Comparison of ENCODE assay signal across 1 cellular context in the genomic region with DNA sequence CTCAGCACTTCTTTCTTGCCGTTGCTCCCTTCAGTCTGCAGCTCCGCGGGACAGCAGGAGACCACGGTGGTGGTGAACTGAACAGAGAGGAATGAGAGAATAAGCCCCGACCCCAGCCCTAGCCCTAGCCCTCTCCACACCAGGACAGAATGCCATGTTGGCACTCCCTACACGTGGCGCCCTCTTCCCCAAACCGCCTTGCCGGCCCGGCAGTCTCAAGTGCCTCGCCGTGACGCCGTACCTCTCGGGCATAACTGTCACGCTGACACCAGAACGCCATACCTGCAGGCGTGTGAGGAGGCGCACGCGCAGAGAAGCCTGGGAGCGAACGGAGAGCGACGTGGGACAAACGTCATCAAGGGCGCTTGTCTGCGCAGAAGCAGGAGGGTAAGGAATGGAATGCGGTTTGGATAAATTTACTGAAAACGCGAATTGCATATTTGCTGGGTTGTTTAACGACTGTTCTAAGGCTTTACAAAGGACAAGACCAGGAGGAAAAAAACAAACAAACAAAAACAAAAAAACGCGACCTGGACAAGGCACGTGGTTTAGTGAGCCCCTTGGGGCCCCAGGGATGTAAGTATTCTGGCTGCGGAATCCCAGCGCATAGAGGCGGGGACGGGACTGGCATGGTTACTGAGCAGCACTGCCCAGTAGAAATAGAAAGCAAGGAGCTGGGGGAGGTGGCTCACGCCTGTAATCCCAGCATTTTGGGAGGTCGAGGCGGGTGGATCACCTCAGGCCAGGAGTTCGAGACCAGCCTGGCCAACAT.
TF ChIP-seq lines count a peak whose summit lies in the region.

Gene AARSD1 (minus strand): TSS at position 294 of the 772 bp plus-strand sequence. CDS start 14 bp downstream, at position 280.

TF ChIP-seq in HepG2, 621 proteins besides CTCF, POLR2A, EP300 and RAD21 (continued from another document and continues in another):
- no peak for TF ChIP-seq ZBTB40 (IDR thresholded peaks at IDR 0.05)
- TF ChIP-seq ZBTB40 (CRISPR knock-in tag; IDR thresholded peaks at IDR 0.05), result peak; percentile 79; the same call in 1 of the 2 replicates
- TF ChIP-seq LBX2 (CRISPR knock-in tag; IDR thresholded peaks at IDR 0.05; ENCODE audit: borderline replicate concordance), result 0 out of 2 replicates have a peak, but pooled peaks have one; percentile 44
- TF ChIP-seq ZIK1 (CRISPR knock-in tag; IDR thresholded peaks at IDR 0.05; ENCODE audit: borderline replicate concordance, low read depth), result peak; percentile 56; the same call in 1 of the 2 replicates
- TF ChIP-seq YEATS2 (CRISPR knock-in tag; IDR thresholded peaks at IDR 0.05; ENCODE audit: borderline replicate concordance), result peak; percentile 44; the same call in 1 of the 2 replicates
- TF ChIP-seq, protein P1, sequence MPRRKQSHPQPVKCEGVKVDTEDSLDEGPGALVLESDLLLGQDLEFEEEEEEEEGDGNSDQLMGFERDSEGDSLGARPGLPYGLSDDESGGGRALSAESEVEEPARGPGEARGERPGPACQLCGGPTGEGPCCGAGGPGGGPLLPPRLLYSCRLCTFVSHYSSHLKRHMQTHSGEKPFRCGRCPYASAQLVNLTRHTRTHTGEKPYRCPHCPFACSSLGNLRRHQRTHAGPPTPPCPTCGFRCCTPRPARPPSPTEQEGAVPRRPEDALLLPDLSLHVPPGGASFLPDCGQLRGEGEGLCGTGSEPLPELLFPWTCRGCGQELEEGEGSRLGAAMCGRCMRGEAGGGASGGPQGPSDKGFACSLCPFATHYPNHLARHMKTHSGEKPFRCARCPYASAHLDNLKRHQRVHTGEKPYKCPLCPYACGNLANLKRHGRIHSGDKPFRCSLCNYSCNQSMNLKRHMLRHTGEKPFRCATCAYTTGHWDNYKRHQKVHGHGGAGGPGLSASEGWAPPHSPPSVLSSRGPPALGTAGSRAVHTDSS (CRISPR knock-in tag; conservative IDR thresholded peaks at IDR 0.05), result no peak
- TF ChIP-seq ZZZ3 (CRISPR knock-in tag; IDR thresholded peaks at IDR 0.05; ENCODE audit: borderline replicate concordance), result peak; percentile 60; the same call in 1 of the 2 replicates
- 0 out of 2 replicates have a peak, but pooled peaks have one; percentile 53 for TF ChIP-seq SIN3B (IDR thresholded peaks at IDR 0.05; ENCODE audit: low read length)
- 0 out of 2 replicates have a peak, but pooled peaks have one; percentile 11 for TF ChIP-seq MED1 (CRISPR knock-in tag; IDR thresholded peaks at IDR 0.05)
- no peak for TF ChIP-seq MBD4 (IDR thresholded peaks at IDR 0.05; ENCODE audit: borderline replicate concordance, low read length)
- TF ChIP-seq MXI1 (IDR thresholded peaks at IDR 0.05; ENCODE audit: borderline replicate concordance, low read depth, low read length), result peak; percentile 71; the same call in 1 of the 3 replicates
- no peak for TF ChIP-seq MBNL3 (CRISPR knock-in tag; conservative IDR thresholded peaks at IDR 0.05)
- TF ChIP-seq ZNF282 (IDR thresholded peaks at IDR 0.05; ENCODE audit: partially characterized antibody), result no peak
- 0 out of 2 replicates have a peak, but pooled peaks have one; percentile 36 for TF ChIP-seq ZNF556 (CRISPR knock-in tag; IDR thresholded peaks at IDR 0.05; ENCODE audit: borderline replicate concordance)
- no peak for TF ChIP-seq NBN (conservative IDR thresholded peaks at IDR 0.05)
- TF ChIP-seq AHDC1 (CRISPR knock-in tag; IDR thresholded peaks at IDR 0.05; ENCODE audit: borderline replicate concordance), result no peak
- TF ChIP-seq HOXA3 (CRISPR knock-in tag; IDR thresholded peaks at IDR 0.05), result peak; percentile 97
- TF ChIP-seq RFX3 (CRISPR knock-in tag; IDR thresholded peaks at IDR 0.05), result no peak
- TF ChIP-seq, protein P2, sequence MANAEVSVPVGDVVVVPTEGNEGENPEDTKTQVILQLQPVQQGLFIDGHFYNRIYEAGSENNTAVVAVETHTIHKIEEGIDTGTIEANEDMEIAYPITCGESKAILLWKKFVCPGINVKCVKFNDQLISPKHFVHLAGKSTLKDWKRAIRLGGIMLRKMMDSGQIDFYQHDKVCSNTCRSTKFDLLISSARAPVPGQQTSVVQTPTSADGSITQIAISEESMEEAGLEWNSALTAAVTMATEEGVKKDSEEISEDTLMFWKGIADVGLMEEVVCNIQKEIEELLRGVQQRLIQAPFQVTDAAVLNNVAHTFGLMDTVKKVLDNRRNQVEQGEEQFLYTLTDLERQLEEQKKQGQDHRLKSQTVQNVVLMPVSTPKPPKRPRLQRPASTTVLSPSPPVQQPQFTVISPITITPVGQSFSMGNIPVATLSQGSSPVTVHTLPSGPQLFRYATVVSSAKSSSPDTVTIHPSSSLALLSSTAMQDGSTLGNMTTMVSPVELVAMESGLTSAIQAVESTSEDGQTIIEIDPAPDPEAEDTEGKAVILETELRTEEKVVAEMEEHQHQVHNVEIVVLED (CRISPR knock-in tag; IDR thresholded peaks at IDR 0.05; ENCODE audit: borderline replicate concordance), result peak; percentile 89
- peak; percentile 26; the same call in 1 of the 2 replicates for TF ChIP-seq SNAPC2 (CRISPR knock-in tag; IDR thresholded peaks at IDR 0.05)
- peak; percentile 56; the same call in 1 of the 2 replicates for TF ChIP-seq ZNF749 (CRISPR knock-in tag; IDR thresholded peaks at IDR 0.05; ENCODE audit: borderline replicate concordance)
- 0 out of 2 replicates have a peak, but pooled peaks have one; percentile 38 for TF ChIP-seq BORCS8-MEF2B (CRISPR knock-in tag; IDR thresholded peaks at IDR 0.05)
- no peak for TF ChIP-seq HMG20A (CRISPR knock-in tag; IDR thresholded peaks at IDR 0.05; ENCODE audit: borderline replicate concordance)
- peak; percentile 44; the same call in 1 of the 2 replicates for TF ChIP-seq SPEN (CRISPR knock-in tag; IDR thresholded peaks at IDR 0.05; ENCODE audit: low read depth)
- 0 out of 2 replicates have a peak, but pooled peaks have one; percentile 64 for TF ChIP-seq SRY (CRISPR knock-in tag; IDR thresholded peaks at IDR 0.05)
- no peak for TF ChIP-seq HNRNPK (IDR thresholded peaks at IDR 0.05; ENCODE audit: low read depth, low read length, poor library complexity, severe bottlenecking)
- TF ChIP-seq ARID5B (CRISPR knock-in tag; IDR thresholded peaks at IDR 0.05), result peak; percentile 17; the same call in 1 of the 2 replicates
- 0 out of 2 replicates have a peak, but pooled peaks have one; percentile 42 for TF ChIP-seq ZNF138 (CRISPR knock-in tag; IDR thresholded peaks at IDR 0.05; ENCODE audit: low read depth)
